Comparison of ENCODE assay signal across 8 cellular contexts in the genomic region with DNA sequence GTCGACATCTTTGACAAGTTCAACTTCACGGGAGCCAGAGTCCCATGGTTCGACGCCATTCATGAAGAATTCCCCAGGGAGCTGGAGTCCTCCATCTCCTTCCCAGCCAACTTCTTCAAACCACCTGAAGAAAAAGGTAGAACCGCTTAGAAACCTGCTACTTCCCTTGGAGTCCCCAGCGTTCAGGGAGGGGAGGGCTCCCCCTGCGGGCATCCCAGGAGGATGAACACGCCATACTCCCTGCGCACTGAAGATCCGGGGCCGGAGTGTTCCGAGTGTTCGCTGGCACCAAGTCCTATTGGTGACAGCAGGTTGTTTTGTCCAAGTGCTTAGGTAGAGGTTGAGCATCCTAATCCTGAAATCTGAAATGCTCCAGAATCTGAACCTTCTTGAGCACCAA. TPM values are rescaled to one million over a fixed set of nuclear protein-coding genes. Genes with fewer than 3 reads are reported as not detected.
DNase-seq lines count a peak whose midpoint lies in the region; ATAC-seq and TF ChIP-seq lines count a peak whose summit lies in the region.

No MANE protein-coding gene starts in this region.

- no peaks in the 10 kb centered on the region for H3F3A ChIP-seq in OCI-LY1 (ENCODE audit: insufficient read depth, low read length)

- H3K27me3 ChIP-seq in cardiac muscle cell (no peaks in the 10 kb centered on the region), OCI-LY1 (ENCODE audit: insufficient read depth, low read length) (no peaks in the 10 kb centered on the region), thyroid gland (no peaks in the 10 kb centered on the region)

- WGBS in thyroid gland, 2 donors: 16 to 32% methylated on average over 13 of the region's 13 CpGs

- H3K4me2 ChIP-seq in OCI-LY1 (ENCODE audit: low read length): no peak overlapping the region

- no peak overlapping the region for H2AFZ ChIP-seq in OCI-LY1 (ENCODE audit: low read length)

- no peak for ATAC-seq in left ventricle myocardium superior
- no peak for ATAC-seq in HG02884 (IDR thresholded peaks at IDR 0.05; ENCODE audit: unreplicated experiment)

- peak; percentile 51 for TF ChIP-seq CTCF in cardiac muscle cell (IDR thresholded peaks at IDR 0.05; ENCODE audit: low read depth, low read length)
- TF ChIP-seq CTCF in OCI-LY1 (IDR thresholded peaks at IDR 0.05; ENCODE audit: low read length): 0 out of 2 replicates have a peak, but pooled peaks have one; percentile 16
- peak in 1 of 6 experiments; percentile 16 for TF ChIP-seq CTCF in thyroid gland (IDR thresholded peaks at IDR 0.05)

- H3K4me1 ChIP-seq in cardiac muscle cell (ENCODE audit: low read depth) (no peaks in the 10 kb centered on the region), OCI-LY1 (ENCODE audit: insufficient read depth, low read length, severe bottlenecking) (no peaks in the 10 kb centered on the region), thyroid gland (no peaks in the 10 kb centered on the region)

- H3K36me3 ChIP-seq in cardiac muscle cell (no peaks in the 10 kb centered on the region), OCI-LY1 (ENCODE audit: insufficient read depth, low read length) (no peaks in the 10 kb centered on the region), thyroid gland (no peaks in the 10 kb centered on the region)

- no peak overlapping the region for H3K9ac ChIP-seq in OCI-LY1 (ENCODE audit: low read length)

- DNase-seq in cardiac muscle cell (ENCODE audit: low read depth in 1 of 2, low spot score in 1 of 2): peak; percentile 6 to 35
- DNase-seq in left ventricle myocardium superior: no peak
- DNase-seq in hepatic stellate cell (ENCODE audit: low spot score): peak; percentile 71
- peak; percentile 13 to 16 for DNase-seq in thyroid gland
- no peak for DNase-seq in DMS153 (lab: John Stamatoyannopoulos, UW)
- DNase-seq in SIG-M5 (lab: John Stamatoyannopoulos, UW): no peak

- H3K4me3 ChIP-seq in cardiac muscle cell: no peak overlapping the region
- H3K4me3 ChIP-seq in OCI-LY1 (ENCODE audit: low read depth, low read length, poor library complexity, severe bottlenecking): no peak overlapping the region
- H3K4me3 ChIP-seq in thyroid gland (replicated peaks in 1 of 3): no peak overlapping the region

- TF ChIP-seq POLR2A in thyroid gland (IDR thresholded peaks at IDR 0.05): no peak

- H3K9me3 ChIP-seq in cardiac muscle cell (ENCODE audit: low read depth) (no peaks in the 10 kb centered on the region), OCI-LY1 (ENCODE audit: low read length) (no peaks in the 10 kb centered on the region), thyroid gland (no peaks in the 10 kb centered on the region)

- intact Hi-C loops in left ventricle myocardium superior (cut with micrococcal nuclease) (no loop called here), thyroid gland (cut with DNase I) (no loop called here)

- H3K27ac ChIP-seq in cardiac muscle cell: no peak overlapping the region
- H3K27ac ChIP-seq in OCI-LY1 (ENCODE audit: low read depth, low read length, poor library complexity, severe bottlenecking): no peak overlapping the region
- no peak overlapping the region for H3K27ac ChIP-seq in thyroid gland

- H3K79me2 ChIP-seq in OCI-LY1 (ENCODE audit: insufficient read depth, low read length): no peaks in the 10 kb centered on the region

- H3K9me2 ChIP-seq in OCI-LY1 (ENCODE audit: low read depth, low read length): no peaks in the 10 kb centered on the region

- H4K20me1 ChIP-seq in OCI-LY1 (ENCODE audit: insufficient read depth, low read length): no peaks in the 10 kb centered on the region

RNA-seq across cellular contexts. Expression of gene PRODH, which starts 51.7 kb away (rescaled TPM):
- 2.1 and 7.1 TPM in 2 replicates for total RNA-seq in cardiac muscle cell
- polyA plus RNA-seq in cardiac muscle cell: 3.4 and 5.1 TPM in 2 replicates
- 9.1 TPM for total RNA-seq in left ventricle myocardium superior
- total RNA-seq in thyroid gland: 10 to 100 TPM in 1 of 4 donors, 1 to 10 TPM in 3; 1.6 to 10.2 (median 5.2) TPM

Comparison
In these comparisons a context has a peak if more than half of its experiments do, and no peak if none do; other contexts are left out.
1. DNase-seq: peak in cardiac muscle cell (2 of 2), hepatic stellate cell (single experiment) and thyroid gland (2 of 2); none in left ventricle myocardium superior (single experiment), DMS153 (single experiment) and SIG-M5 (single experiment).